In genomic region chr12:75207338-75208083, GRCh38 we compare ENCODE assay signal across 1 cellular context.
TF ChIP-seq lines count a peak whose summit lies in the region.

No MANE protein-coding gene starts in this region.

TF ChIP-seq in HepG2, 621 proteins besides CTCF, POLR2A, EP300 and RAD21:
- no peak for TF ChIP-seq FOSL1 (CRISPR knock-in tag; IDR thresholded peaks at IDR 0.05; ENCODE audit: borderline replicate concordance)
- TF ChIP-seq SALL2 (CRISPR knock-in tag; IDR thresholded peaks at IDR 0.05), result no peak
- TF ChIP-seq SCMH1 (CRISPR knock-in tag; IDR thresholded peaks at IDR 0.05; ENCODE audit: borderline replicate concordance), result no peak
- TF ChIP-seq, protein P1, sequence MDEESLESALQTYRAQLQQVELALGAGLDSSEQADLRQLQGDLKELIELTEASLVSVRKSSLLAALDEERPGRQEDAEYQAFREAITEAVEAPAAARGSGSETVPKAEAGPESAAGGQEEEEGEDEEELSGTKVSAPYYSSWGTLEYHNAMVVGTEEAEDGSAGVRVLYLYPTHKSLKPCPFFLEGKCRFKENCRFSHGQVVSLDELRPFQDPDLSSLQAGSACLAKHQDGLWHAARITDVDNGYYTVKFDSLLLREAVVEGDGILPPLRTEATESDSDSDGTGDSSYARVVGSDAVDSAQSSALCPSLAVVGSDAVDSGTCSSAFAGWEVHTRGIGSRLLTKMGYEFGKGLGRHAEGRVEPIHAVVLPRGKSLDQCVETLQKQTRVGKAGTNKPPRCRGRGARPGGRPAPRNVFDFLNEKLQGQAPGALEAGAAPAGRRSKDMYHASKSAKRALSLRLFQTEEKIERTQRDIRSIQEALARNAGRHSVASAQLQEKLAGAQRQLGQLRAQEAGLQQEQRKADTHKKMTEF (CRISPR knock-in tag; IDR thresholded peaks at IDR 0.05), result no peak
- no peak for TF ChIP-seq KLF12 (CRISPR knock-in tag; IDR thresholded peaks at IDR 0.05; ENCODE audit: borderline replicate concordance)
- no peak for TF ChIP-seq ZNF576 (CRISPR knock-in tag; IDR thresholded peaks at IDR 0.05)
- TF ChIP-seq, protein P2, sequence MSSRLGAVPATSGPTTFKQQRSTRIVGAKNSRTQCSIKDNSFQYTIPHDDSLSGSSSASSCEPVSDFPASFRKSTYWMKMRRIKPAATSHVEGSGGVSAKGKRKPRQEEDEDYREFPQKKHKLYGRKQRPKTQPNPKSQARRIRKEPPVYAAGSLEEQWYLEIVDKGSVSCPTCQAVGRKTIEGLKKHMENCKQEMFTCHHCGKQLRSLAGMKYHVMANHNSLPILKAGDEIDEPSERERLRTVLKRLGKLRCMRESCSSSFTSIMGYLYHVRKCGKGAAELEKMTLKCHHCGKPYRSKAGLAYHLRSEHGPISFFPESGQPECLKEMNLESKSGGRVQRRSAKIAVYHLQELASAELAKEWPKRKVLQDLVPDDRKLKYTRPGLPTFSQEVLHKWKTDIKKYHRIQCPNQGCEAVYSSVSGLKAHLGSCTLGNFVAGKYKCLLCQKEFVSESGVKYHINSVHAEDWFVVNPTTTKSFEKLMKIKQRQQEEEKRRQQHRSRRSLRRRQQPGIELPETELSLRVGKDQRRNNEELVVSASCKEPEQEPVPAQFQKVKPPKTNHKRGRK (CRISPR knock-in tag; IDR thresholded peaks at IDR 0.05), result no peak
